Comparison of ENCODE assay signal across 2 cellular contexts in the genomic region with DNA sequence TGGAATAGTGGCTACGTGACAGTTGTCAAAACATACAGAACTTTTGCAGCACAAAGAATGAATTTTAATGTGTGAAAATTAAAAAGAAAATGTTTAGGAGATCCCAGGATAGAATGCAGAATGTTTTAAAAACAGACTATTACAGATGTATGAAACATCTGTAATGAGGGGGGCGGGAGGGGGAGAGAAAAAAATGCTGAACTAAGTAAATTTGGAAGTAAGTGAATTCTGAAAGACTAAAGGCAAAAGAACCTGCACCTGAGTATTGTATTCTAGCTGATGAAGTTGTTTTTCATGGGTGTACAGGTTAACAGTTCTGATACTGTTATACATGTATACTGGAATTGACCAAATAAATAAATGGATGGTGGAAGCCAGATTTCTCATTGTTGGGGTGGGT.
TF ChIP-seq lines count a peak whose summit lies in the region.

No MANE protein-coding gene starts in this region.

TF ChIP-seq in HepG2, 621 proteins besides CTCF, POLR2A, EP300 and RAD21:
- no peak for TF ChIP-seq ZNF282 (IDR thresholded peaks at IDR 0.05; ENCODE audit: partially characterized antibody)
- TF ChIP-seq MEIS2 (CRISPR knock-in tag; IDR thresholded peaks at IDR 0.05) = no peak
- TF ChIP-seq MAFF (IDR thresholded peaks at IDR 0.05; ENCODE audit: low read depth, low read length) = peak; percentile 56; the same call in 1 of the 2 replicates
- peak; percentile 70 to 80; a peak in 3 of 4 replicates for TF ChIP-seq MAFK (conservative IDR thresholded peaks at IDR 0.05 in 1 of 2, IDR thresholded peaks at IDR 0.05 in 1 of 2; ENCODE audit: low read length in 2 of 2)
- no peak for TF ChIP-seq HIVEP1 (CRISPR knock-in tag; IDR thresholded peaks at IDR 0.05)

TF ChIP-seq in K562, 482 proteins besides CTCF, POLR2A, EP300 and RAD21:
- TF ChIP-seq TOE1 (IDR thresholded peaks at IDR 0.05; ENCODE audit: borderline replicate concordance) = no peak
- no peak for TF ChIP-seq TOE1 (CRISPR knock-in tag; IDR thresholded peaks at IDR 0.05; ENCODE audit: borderline replicate concordance, low read depth)
- peak; percentile 11; the same call in 1 of the 2 replicates for TF ChIP-seq MAFF (IDR thresholded peaks at IDR 0.05; ENCODE audit: low read length)
- peak; percentile 63 for TF ChIP-seq ZNF316 (IDR thresholded peaks at IDR 0.05)
TF ChIP-seq in K562: peak in this region for 2.
